Comparison of ENCODE assay signal across 15 cellular contexts in the genomic region with DNA sequence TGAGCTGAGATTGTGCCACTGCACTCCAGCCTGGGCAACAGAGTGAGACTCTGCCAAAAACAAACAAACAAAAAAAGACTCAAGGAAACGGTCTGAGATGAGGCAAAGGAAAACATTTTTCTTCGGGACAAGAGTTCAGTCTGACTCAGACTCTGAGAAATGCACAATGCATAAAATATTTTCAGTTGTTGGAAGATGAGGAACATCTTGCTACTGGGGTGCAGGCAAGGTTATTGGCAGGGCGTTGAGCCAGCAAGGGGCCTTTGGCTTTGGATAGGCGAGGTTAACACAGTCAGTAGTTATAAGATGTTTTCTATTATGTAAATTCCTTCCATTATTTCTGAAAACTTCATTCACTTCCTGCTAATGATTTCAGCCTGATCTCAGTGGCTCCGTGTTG.
"Had no signal": no experiment of that assay in that cellular context is flagged by ENCODE, and none has a peak within 500 bp of the region (broad histone marks: within the 10 kb centered on the region; RNA-seq: fewer than 3 reads in every experiment).

No MANE protein-coding gene starts in this region.

- DNase-seq: activated CD4-positive, alpha-beta T cell treated with anti-CD3 and anti-CD28 coated beads, Interleukin-2, amount 10 ng/mL, durations not matched to agents 7 days and 5 days; activated CD4-positive, CD25-positive, alpha-beta regulatory T cell; activated T-cell treated with anti-CD3 and anti-CD28 coated beads, Interleukin-2, amount 50 U/mL, for 1 hour; amniotic stem cell; colonic mucosa; effector CD4-positive, alpha-beta T cell; mammary epithelial cell; mucosa of descending colon; naive thymus-derived CD8-positive, alpha-beta T cell; right cardiac atrium had no signal

- ATAC-seq: left lobe of liver; mucosa of descending colon; naive thymus-derived CD8-positive, alpha-beta T cell; right cardiac atrium; stimulated activated effector memory CD8-positive, alpha-beta T cell treated with anti-CD3 and anti-CD28 coated beads, Interleukin-12 subunit alpha, Interleukin-12 subunit beta, amount 100 ng/mL, for 72 hours had no signal

- H3K4me1 ChIP-seq: colonic mucosa, tibial nerve had no signal

- H3K4me3 ChIP-seq: colonic mucosa, mucosa of descending colon, smooth muscle cell, tibial nerve had no signal

- H3K27me3 ChIP-seq: colonic mucosa, neutrophil, tibial nerve had no signal

- H3K36me3 ChIP-seq: colonic mucosa, neutrophil, tibial nerve had no signal

- H3K27ac ChIP-seq: colonic mucosa, neutrophil, tibial nerve had no signal
